ENCODE assay signal across 35 cellular contexts in the genomic region with DNA sequence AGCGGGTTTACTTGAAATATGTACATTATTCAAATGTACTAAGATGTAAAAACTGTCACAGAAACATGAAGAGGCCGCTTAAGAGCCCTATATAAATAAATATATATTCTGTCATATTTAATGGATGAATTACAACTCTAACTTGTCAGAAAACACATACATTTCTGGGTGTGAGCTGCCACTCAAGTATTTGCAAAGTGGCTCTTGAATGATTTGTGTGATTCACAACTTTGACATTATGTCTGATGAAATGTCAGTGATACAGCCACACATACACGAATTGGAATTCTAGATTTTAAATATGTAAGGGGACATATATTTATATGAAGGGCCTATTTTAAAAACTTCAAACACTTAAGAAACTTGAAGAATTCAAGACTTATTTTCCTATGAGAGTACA.
"Had no signal": no experiment of that assay in that cellular context is flagged by ENCODE, and none has a peak within 500 bp of the region (broad histone marks: within the 10 kb centered on the region; RNA-seq: fewer than 3 reads in every experiment).

No MANE protein-coding gene starts in this region.

- H3K27ac ChIP-seq: adrenal gland, VCaP had no signal

- ATAC-seq: activated CD8-positive, alpha-beta T cell treated with anti-CD3 and anti-CD28 coated beads for 36 hours; activated naive CD4-positive, alpha-beta T cell treated with anti-CD3 and anti-CD28 coated beads, Interleukin-2, amount 50 U/mL, for 72 hours; activated T-cell treated with anti-CD3 and anti-CD28 coated beads, Interleukin-2, amount 50 U/mL, for 4 hours; activated T-cell treated with anti-CD3 and anti-CD28 coated beads, Interleukin-2, amount 50 U/mL, for 72 hours; activated T-helper 17 cell treated with anti-CD3 and anti-CD28 coated beads, Interleukin-2, amount 50 U/mL, for 72 hours had no signal

- H3K4me1 Mint-ChIP-seq: activated B cell treated with CpG ODN at 0.5 μM for 24 hours; activated CD4-positive, alpha-beta T cell treated with anti-CD3 and anti-CD28 coated beads, Interleukin-2, amount 10 ng/mL, durations not matched to agents 24 days and 14 days; activated naive CD8-positive, alpha-beta T cell treated with anti-CD3 and anti-CD28 coated beads for 36 hours; activated T-helper 17 cell treated with anti-CD3 and anti-CD28 coated beads, Interleukin-2, amount 50 U/mL, for 72 hours; brain had no signal

- H3K9me3 ChIP-seq: adrenal gland had no signal

- H3K27me3 Mint-ChIP-seq: activated B cell treated with CpG ODN at 0.5 μM for 24 hours; activated CD4-positive, alpha-beta memory T cell treated with anti-CD3 and anti-CD28 coated beads for 36 hours; activated CD4-positive, alpha-beta T cell treated with anti-CD3 and anti-CD28 coated beads, Interleukin-2, amount 10 ng/mL, durations not matched to agents 24 days and 14 days; activated CD8-positive, alpha-beta T cell treated with anti-CD3 and anti-CD28 coated beads for 36 hours; activated naive CD8-positive, alpha-beta T cell treated with anti-CD3 and anti-CD28 coated beads for 36 hours; activated T-helper 17 cell treated with anti-CD3 and anti-CD28 coated beads, Interleukin-2, amount 50 U/mL, for 72 hours had no signal

- H3K27ac Mint-ChIP-seq: activated B cell treated with CpG ODN at 0.5 μM for 24 hours; activated CD4-positive, alpha-beta memory T cell treated with anti-CD3 and anti-CD28 coated beads for 36 hours; activated CD4-positive, alpha-beta T cell treated with anti-CD3 and anti-CD28 coated beads, Interleukin-2, amount 10 ng/mL, durations not matched to agents 24 days and 14 days; activated CD8-positive, alpha-beta T cell treated with anti-CD3 and anti-CD28 coated beads for 36 hours; activated naive CD4-positive, alpha-beta T cell treated with anti-CD3 and anti-CD28 coated beads for 36 hours; activated naive CD4-positive, alpha-beta T cell treated with anti-CD3 and anti-CD28 coated beads, Interleukin-2, amount 50 U/mL, for 72 hours; activated naive CD8-positive, alpha-beta T cell treated with anti-CD3 and anti-CD28 coated beads for 36 hours; activated T-cell treated with anti-CD3 and anti-CD28 coated beads, Interleukin-2, amount 50 U/mL, for 72 hours; activated T-helper 1 cell treated with anti-CD3 and anti-CD28 coated beads, Interleukin-12 subunit alpha, Interleukin-12 subunit beta, Interleukin-2, Interleukin-4 antibody, amounts not matched to agents 30 ng/mL and 10 ng/mL and 1 ng/mL, durations not matched to agents 14 hours and 24 hours and 36 hours; activated T-helper 17 cell treated with anti-CD3 and anti-CD28 coated beads, Interleukin-2, amount 50 U/mL, for 72 hours; brain; T-helper 1 cell treated with Interleukin-12 subunit alpha and Interleukin-12 subunit beta and Interleukin-4 antibody, amounts not matched to agents 30 μg/mL and 1 μg/mL, for 36 hours; T-helper 2 cell treated with Interferon-gamma antibody and Interleukin-4, amounts not matched to agents 5 μg/mL and 100 μg/mL, for 36 hours had no signal

- H3K4me3 Mint-ChIP-seq: activated B cell treated with CpG ODN at 0.5 μM for 24 hours; activated CD4-positive, alpha-beta memory T cell treated with anti-CD3 and anti-CD28 coated beads for 36 hours; activated CD4-positive, alpha-beta T cell treated with anti-CD3 and anti-CD28 coated beads, Interleukin-2, amount 10 ng/mL, durations not matched to agents 24 days and 14 days; activated CD8-positive, alpha-beta T cell treated with anti-CD3 and anti-CD28 coated beads for 36 hours; activated naive CD4-positive, alpha-beta T cell treated with anti-CD3 and anti-CD28 coated beads for 36 hours; activated naive CD8-positive, alpha-beta T cell treated with anti-CD3 and anti-CD28 coated beads for 36 hours; activated T-cell treated with anti-CD3 and anti-CD28 coated beads, Interleukin-2, amount 50 U/mL, for 4 hours; activated T-cell treated with anti-CD3 and anti-CD28 coated beads, Interleukin-2, amount 50 U/mL, for 72 hours; activated T-helper 1 cell treated with anti-CD3 and anti-CD28 coated beads, Interleukin-12 subunit alpha, Interleukin-12 subunit beta, Interleukin-2, Interleukin-4 antibody, amounts not matched to agents 30 ng/mL and 10 ng/mL and 1 ng/mL, durations not matched to agents 14 hours and 24 hours and 36 hours; activated T-helper 17 cell treated with anti-CD3 and anti-CD28 coated beads, Interleukin-2, amount 50 U/mL, for 72 hours; brain; T-helper 1 cell treated with Interleukin-12 subunit alpha and Interleukin-12 subunit beta and Interleukin-4 antibody, amounts not matched to agents 30 μg/mL and 1 μg/mL, for 36 hours; T-helper 2 cell treated with Interferon-gamma antibody and Interleukin-4, amounts not matched to agents 5 μg/mL and 100 μg/mL, for 36 hours had no signal

- H3K36me3 ChIP-seq: adrenal gland had no signal

- H3K4me1 ChIP-seq: adrenal gland had no signal

- DNase-seq: activated B cell treated with CpG ODN at 0.5 μM for 24 hours; activated CD4-positive, alpha-beta memory T cell treated with anti-CD3 and anti-CD28 coated beads for 36 hours; activated CD4-positive, alpha-beta T cell treated with anti-CD3 and anti-CD28 coated beads for 4 hours; activated CD4-positive, alpha-beta T cell treated with anti-CD3 and anti-CD28 coated beads, Interleukin-2, amount 10 ng/mL, durations not matched to agents 24 days and 14 days; activated CD4-positive, alpha-beta T cell treated with anti-CD3 and anti-CD28 coated beads, Interleukin-2, amount 50 U/mL, for 1 hour; activated CD4-positive, alpha-beta T cell treated with anti-CD3 and anti-CD28 coated beads, Interleukin-2, amount 50 U/mL, for 4 hours; activated CD4-positive, CD25-positive, alpha-beta regulatory T cell treated with anti-CD3 and anti-CD28 coated beads, Interleukin-2, amount 50 U/mL, for 72 hours; activated CD8-positive, alpha-beta memory T cell treated with anti-CD3 and anti-CD28 coated beads, Interleukin-2, amount 50 U/mL, for 4 hours; activated CD8-positive, alpha-beta T cell treated with anti-CD3 and anti-CD28 coated beads for 36 hours; activated effector memory CD4-positive, alpha-beta T cell treated with anti-CD3 and anti-CD28 coated beads, Interleukin-2, amount 50 U/mL, for 16 hours; activated gamma-delta T cell treated with Interleukin-2 at 50 U/mL for 16 hours; activated naive CD4-positive, alpha-beta T cell; activated naive CD4-positive, alpha-beta T cell treated with anti-CD3 and anti-CD28 coated beads for 36 hours; activated naive CD4-positive, alpha-beta T cell treated with anti-CD3 and anti-CD28 coated beads, Interleukin-2, amount 50 U/mL, for 16 hours; activated naive CD8-positive, alpha-beta T cell treated with anti-CD3 and anti-CD28 coated beads for 36 hours; activated T-cell treated with anti-CD3 and anti-CD28 coated beads for 4 hours; activated T-cell treated with anti-CD3 and anti-CD28 coated beads, Interleukin-2, amount 50 U/mL, for 1 hour; activated T-cell treated with anti-CD3 and anti-CD28 coated beads, Interleukin-2, amount 50 U/mL, for 4 hours; activated T-cell treated with anti-CD3 and anti-CD28 coated beads, Interleukin-2, amount 50 U/mL, for 72 hours; adrenal gland; amniotic stem cell; aorta; central memory CD4-positive, alpha-beta T cell; SW 1271; T-helper 1 cell; T-helper 2 cell; T-helper 9 cell had no signal

- H3K27me3 ChIP-seq: adrenal gland had no signal

- H3K4me3 ChIP-seq: adrenal gland had no signal

- FAIRE-seq: TTC549 had no signal
